2 cellular contexts compared by ENCODE assay signal in the genomic region with DNA sequence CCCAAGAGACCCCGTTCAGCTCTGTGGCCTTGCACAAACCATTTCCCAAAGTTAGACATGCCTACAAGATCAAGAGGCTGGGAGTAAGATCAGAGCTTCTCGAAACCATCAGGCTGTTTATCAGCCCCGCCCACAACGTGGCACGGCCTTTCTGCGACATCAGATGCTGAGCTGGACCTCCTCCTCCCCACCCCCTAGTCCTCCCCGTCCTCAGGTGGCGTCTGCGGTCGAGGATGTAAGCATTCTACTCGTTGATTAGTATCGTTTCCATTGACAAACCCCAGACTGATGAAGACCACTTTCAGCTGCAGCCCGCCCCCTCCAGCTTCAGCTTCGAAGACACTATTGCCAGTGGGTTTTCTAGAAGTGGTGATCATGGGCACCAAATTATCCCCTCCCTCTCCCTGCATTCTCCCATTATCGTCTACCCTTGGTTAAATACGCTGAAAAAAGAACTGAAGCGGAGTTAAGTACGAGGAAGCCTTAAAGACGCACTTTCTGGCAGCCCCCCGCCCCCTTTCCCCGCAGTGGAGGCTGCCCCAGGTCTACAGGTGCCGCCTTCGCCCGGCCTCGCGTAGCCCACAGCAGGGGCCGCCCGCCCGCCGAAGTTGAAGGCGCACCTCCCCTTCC.
TF ChIP-seq lines count a peak whose summit lies in the region.

No MANE protein-coding gene starts in this region.

TF ChIP-seq in HEK293, 187 proteins besides CTCF, POLR2A, EP300 and RAD21 (continues in another document):
- 0 out of 2 replicates have a peak, but pooled peaks have one; percentile 6 for TF ChIP-seq ZNF660 (tag by site-specific recombination; IDR thresholded peaks at IDR 0.05)
- TF ChIP-seq ZNF394 (tag by site-specific recombination; IDR thresholded peaks at IDR 0.05; ENCODE audit: borderline replicate concordance) = no peak
- peak; percentile 28; the same call in 1 of the 2 replicates for TF ChIP-seq PATZ1 (tag by site-specific recombination; IDR thresholded peaks at IDR 0.05)
- TF ChIP-seq, protein P1, sequence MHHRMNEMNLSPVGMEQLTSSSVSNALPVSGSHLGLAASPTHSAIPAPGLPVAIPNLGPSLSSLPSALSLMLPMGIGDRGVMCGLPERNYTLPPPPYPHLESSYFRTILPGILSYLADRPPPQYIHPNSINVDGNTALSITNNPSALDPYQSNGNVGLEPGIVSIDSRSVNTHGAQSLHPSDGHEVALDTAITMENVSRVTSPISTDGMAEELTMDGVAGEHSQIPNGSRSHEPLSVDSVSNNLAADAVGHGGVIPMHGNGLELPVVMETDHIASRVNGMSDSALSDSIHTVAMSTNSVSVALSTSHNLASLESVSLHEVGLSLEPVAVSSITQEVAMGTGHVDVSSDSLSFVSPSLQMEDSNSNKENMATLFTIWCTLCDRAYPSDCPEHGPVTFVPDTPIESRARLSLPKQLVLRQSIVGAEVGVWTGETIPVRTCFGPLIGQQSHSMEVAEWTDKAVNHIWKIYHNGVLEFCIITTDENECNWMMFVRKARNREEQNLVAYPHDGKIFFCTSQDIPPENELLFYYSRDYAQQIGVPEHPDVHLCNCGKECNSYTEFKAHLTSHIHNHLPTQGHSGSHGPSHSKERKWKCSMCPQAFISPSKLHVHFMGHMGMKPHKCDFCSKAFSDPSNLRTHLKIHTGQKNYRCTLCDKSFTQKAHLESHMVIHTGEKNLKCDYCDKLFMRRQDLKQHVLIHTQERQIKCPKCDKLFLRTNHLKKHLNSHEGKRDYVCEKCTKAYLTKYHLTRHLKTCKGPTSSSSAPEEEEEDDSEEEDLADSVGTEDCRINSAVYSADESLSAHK (tag by site-specific recombination; IDR thresholded peaks at IDR 0.05) = no peak
- TF ChIP-seq ELK4 (IDR thresholded peaks at IDR 0.05; ENCODE audit: borderline replicate concordance, low read depth, low read length) = no peak
- no peak for TF ChIP-seq GLI4 (tag by site-specific recombination; IDR thresholded peaks at IDR 0.05)
- 0 out of 2 replicates have a peak, but pooled peaks have one; percentile 24 for TF ChIP-seq TRIM28 (IDR thresholded peaks at IDR 0.05; ENCODE audit: borderline replicate concordance, low read length)
- TF ChIP-seq ZNF362 (tag by site-specific recombination; IDR thresholded peaks at IDR 0.05) = no peak
- TF ChIP-seq ZNF169 (tag by site-specific recombination; IDR thresholded peaks at IDR 0.05) = no peak
- no peak for TF ChIP-seq ZIC2 (tag by site-specific recombination; IDR thresholded peaks at IDR 0.05)
- TF ChIP-seq ZNF23 (tag by site-specific recombination; IDR thresholded peaks at IDR 0.05; ENCODE audit: borderline replicate concordance) = no peak
- TF ChIP-seq BCL11B (tag by site-specific recombination; IDR thresholded peaks at IDR 0.05; ENCODE audit: low read depth) = no peak
- TF ChIP-seq, protein P2, sequence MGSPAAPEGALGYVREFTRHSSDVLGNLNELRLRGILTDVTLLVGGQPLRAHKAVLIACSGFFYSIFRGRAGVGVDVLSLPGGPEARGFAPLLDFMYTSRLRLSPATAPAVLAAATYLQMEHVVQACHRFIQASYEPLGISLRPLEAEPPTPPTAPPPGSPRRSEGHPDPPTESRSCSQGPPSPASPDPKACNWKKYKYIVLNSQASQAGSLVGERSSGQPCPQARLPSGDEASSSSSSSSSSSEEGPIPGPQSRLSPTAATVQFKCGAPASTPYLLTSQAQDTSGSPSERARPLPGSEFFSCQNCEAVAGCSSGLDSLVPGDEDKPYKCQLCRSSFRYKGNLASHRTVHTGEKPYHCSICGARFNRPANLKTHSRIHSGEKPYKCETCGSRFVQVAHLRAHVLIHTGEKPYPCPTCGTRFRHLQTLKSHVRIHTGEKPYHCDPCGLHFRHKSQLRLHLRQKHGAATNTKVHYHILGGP (tag by site-specific recombination; IDR thresholded peaks at IDR 0.05) = no peak
- peak; percentile 75 for TF ChIP-seq SP3 (tag by site-specific recombination; IDR thresholded peaks at IDR 0.05)
- TF ChIP-seq ZBTB20 (tag by site-specific recombination; IDR thresholded peaks at IDR 0.05) = no peak; the same call in 1 of the 2 replicates
- peak; percentile 38 for TF ChIP-seq EGR2 (tag by site-specific recombination; IDR thresholded peaks at IDR 0.05; ENCODE audit: low read depth)
- TF ChIP-seq ZNF311 (tag by site-specific recombination; IDR thresholded peaks at IDR 0.05; ENCODE audit: borderline replicate concordance) = no peak
- TF ChIP-seq ZNF426 (tag by site-specific recombination; IDR thresholded peaks at IDR 0.05) = no peak
- TF ChIP-seq ZNF16 (tag by site-specific recombination; IDR thresholded peaks at IDR 0.05; ENCODE audit: low read depth) = no peak
- 0 out of 2 replicates have a peak, but pooled peaks have one; percentile 54 for TF ChIP-seq ZXDB (tag by site-specific recombination; IDR thresholded peaks at IDR 0.05)
- peak; percentile 91 for TF ChIP-seq ZBTB8A (tag by site-specific recombination; IDR thresholded peaks at IDR 0.05)
- TF ChIP-seq ZNF221 (tag by site-specific recombination; IDR thresholded peaks at IDR 0.05; ENCODE audit: borderline replicate concordance) = no peak

TF ChIP-seq in H1, 55 proteins besides CTCF, POLR2A, EP300 and RAD21:
- TF ChIP-seq MAFK (IDR thresholded peaks at IDR 0.05; ENCODE audit: low read depth, low read length) = no peak; the same call in 1 of the 2 replicates
- TF ChIP-seq CREB1 (IDR thresholded peaks at IDR 0.05) = peak; percentile 75
- TF ChIP-seq SAP30 (IDR thresholded peaks at IDR 0.05; ENCODE audit: insufficient read depth, insufficient replicate concordance, low read length) = peak; percentile 49
- TF ChIP-seq MAX (IDR thresholded peaks at IDR 0.05) = peak; percentile 40; the same call in 1 of the 2 replicates
- no peak for TF ChIP-seq GTF2F1 (IDR thresholded peaks at IDR 0.05; ENCODE audit: borderline replicate concordance, low read depth, low read length)
- peak; percentile 16 for TF ChIP-seq SUZ12 (IDR thresholded peaks at IDR 0.05; ENCODE audit: low read length)
